ENCODE assay signal across 8 cellular contexts in genomic region chr2:60735496-60736250, GRCh38. TPM values are rescaled to one million over a fixed set of nuclear protein-coding genes. Genes with fewer than 3 reads are reported as not detected.
A peak's percentile ranks its signal among the peaks of the same experiment; 100 is the strongest.
DNase-seq lines count a peak whose midpoint lies in the region; ATAC-seq and TF ChIP-seq lines count a peak whose summit lies in the region.

No MANE protein-coding gene starts in this region.

- H3K4me3 ChIP-seq in esophagus (ENCODE audit: low read depth in 1 of 2, low read length in 2 of 2) (peak overlapping the region; percentile 43 to 45), osteoblast (ENCODE audit: insufficient read depth, low read length) (peak overlapping the region; percentile 64)

- no peaks in the 10 kb centered on the region for H3K9me3 Mint-ChIP-seq in activated CD4-positive, alpha-beta T cell treated with anti-CD3 and anti-CD28 coated beads, Interleukin-2, amount 10 ng/mL, durations not matched to agents 7 days and 5 days

- no peaks in the 10 kb centered on the region for H3K4me1 ChIP-seq in esophagus (ENCODE audit: control insufficient read depth in 2 of 2, insufficient read depth in 2 of 2, low read length in 1 of 2)
- no peaks in the 10 kb centered on the region for H3K4me1 ChIP-seq in osteoblast (ENCODE audit: insufficient read depth, low read length)

- H2AFZ ChIP-seq in osteoblast (ENCODE audit: low read length): peak overlapping the region; percentile 59

- no peak for TF ChIP-seq CTCF in osteoblast (IDR thresholded peaks at IDR 0.05; ENCODE audit: extremely low read depth, low read depth, low read length)

- peaks cover 33% of the 10 kb centered on the region for H3K27me3 Mint-ChIP-seq in activated CD4-positive, alpha-beta T cell treated with anti-CD3 and anti-CD28 coated beads, Interleukin-2, amount 10 ng/mL, durations not matched to agents 7 days and 5 days

- no peak overlapping the region for H3K27ac Mint-ChIP-seq in activated CD4-positive, alpha-beta T cell treated with anti-CD3 and anti-CD28 coated beads, Interleukin-2, amount 10 ng/mL, durations not matched to agents 7 days and 5 days

- no peaks in the 10 kb centered on the region for H3K27me3 ChIP-seq in esophagus (ENCODE audit: control insufficient read depth in 1 of 2, insufficient read depth in 2 of 2, low read length in 2 of 2)
- H3K27me3 ChIP-seq in osteoblast (ENCODE audit: insufficient read depth, low read length): peaks cover 22% of the 10 kb centered on the region

- no peaks in the 10 kb centered on the region for H4K20me1 ChIP-seq in osteoblast (ENCODE audit: insufficient read depth, low read length)

- H3K36me3 ChIP-seq in esophagus (ENCODE audit: control insufficient read depth in 2 of 2, insufficient read depth in 2 of 2, low read length in 1 of 2) (no peaks in the 10 kb centered on the region), osteoblast (ENCODE audit: insufficient read depth, low read length) (no peaks in the 10 kb centered on the region)

- CTCF ChIA-PET in activated CD4-positive, alpha-beta T cell treated with anti-CD3 and anti-CD28 coated beads, Interleukin-2, amount 10 ng/mL, durations not matched to agents 7 days and 5 days (lab: Charles Lee): interaction anchor here (1.4 kb wide), 1 partner anchor 10 kb away, joined by 3 read pairs; no protein-coding TSS in a partner anchor

- H3K79me2 ChIP-seq in osteoblast (ENCODE audit: insufficient read depth, low read length): no peaks in the 10 kb centered on the region

- H3K36me3 Mint-ChIP-seq in activated CD4-positive, alpha-beta T cell treated with anti-CD3 and anti-CD28 coated beads, Interleukin-2, amount 10 ng/mL, durations not matched to agents 7 days and 5 days (ENCODE audit: low read depth): no peaks in the 10 kb centered on the region

- in situ Hi-C loops in ACHN (cut with HindIII; ENCODE audit: low pct_ligation_motif_present, low pct_unique_long_range_greater_than_20kb, low sequenced_read_pairs): no loop called here

- DNase-seq in NCI-H1417 (lab: John Stamatoyannopoulos, UW) (peak; percentile 11 to 49 (median 37)), NCI-H1417 treated with DMSO at 0.1 percent for 48 hours (lab: John Stamatoyannopoulos, UW) (no peak), osteoblast (ENCODE audit: insufficient read length, low spot score, missing footprints) (peak; percentile 9), NOMO-1 treated with dmso at 0.1 percent for 144 hours (lab: John Stamatoyannopoulos, UW; ENCODE audit: unreplicated experiment) (no peak), ACHN (no peak)
- DNase-seq in activated CD4-positive, alpha-beta T cell treated with anti-CD3 and anti-CD28 coated beads, Interleukin-2, amount 10 ng/mL, durations not matched to agents 7 days and 5 days: peak; percentile 43

- POLR2A ChIA-PET in activated CD4-positive, alpha-beta T cell treated with anti-CD3 and anti-CD28 coated beads, Interleukin-2, amount 10 ng/mL, durations not matched to agents 7 days and 5 days (lab: Charles Lee): no interaction called here

- H3K4me3 Mint-ChIP-seq in activated CD4-positive, alpha-beta T cell treated with anti-CD3 and anti-CD28 coated beads, Interleukin-2, amount 10 ng/mL, durations not matched to agents 7 days and 5 days: peak overlapping the region; percentile 80

- H3K4me2 ChIP-seq in osteoblast (ENCODE audit: insufficient read depth, low read length): peak overlapping the region; percentile 75

- H3K9me3 ChIP-seq in esophagus (ENCODE audit: control insufficient read depth in 2 of 2, insufficient read depth in 1 of 2, low read depth in 1 of 2, low read length in 1 of 2) (peaks cover 0 to 2% of the 10 kb centered on the region in 2 donors), osteoblast (ENCODE audit: low read depth, low read length) (no peaks in the 10 kb centered on the region)

- H3K27ac ChIP-seq in esophagus (ENCODE audit: low read depth in 2 of 2, low read length in 1 of 2) (no peak overlapping the region), osteoblast (ENCODE audit: low read depth, low read length) (no peak overlapping the region)

- peaks cover 11% of the 10 kb centered on the region for H3K4me1 Mint-ChIP-seq in activated CD4-positive, alpha-beta T cell treated with anti-CD3 and anti-CD28 coated beads, Interleukin-2, amount 10 ng/mL, durations not matched to agents 7 days and 5 days

- WGBS in esophagus, 2 donors: 0 to 1% methylated on average over 35 to 46 of the region's 46 CpGs

- ATAC-seq in HG03139 (IDR thresholded peaks at IDR 0.05; ENCODE audit: unreplicated experiment): no peak

RNA-seq across cellular contexts. Expression of gene PAPOLG, which starts 20.4 kb away (rescaled TPM):
- 10 to 100 TPM; 20.7 to 22.1 TPM for total RNA-seq in activated CD4-positive, alpha-beta T cell treated with anti-CD3 and anti-CD28 coated beads, Interleukin-2, amount 10 ng/mL, durations not matched to agents 7 days and 5 days
- 1 to 10 TPM; 3.2 to 3.9 TPM for polyA plus RNA-seq in esophagus
- 17.7 and 19.9 TPM in 2 replicates for total RNA-seq in osteoblast

Comparison
In these comparisons a context has a peak if more than half of its experiments do, and no peak if none do; other contexts are left out.
1. DNase-seq: peak in NCI-H1417 (3 of 3), activated CD4-positive, alpha-beta T cell treated with anti-CD3 and anti-CD28 coated beads, Interleukin-2, amount 10 ng/mL, durations not matched to agents 7 days and 5 days (single experiment) and osteoblast (single experiment); none in NCI-H1417 treated with DMSO at 0.1 percent for 48 hours (single experiment), NOMO-1 treated with dmso at 0.1 percent for 144 hours (single experiment) and ACHN (single experiment).